Comparison of ENCODE assay signal across 1 cellular context in the genomic region with DNA sequence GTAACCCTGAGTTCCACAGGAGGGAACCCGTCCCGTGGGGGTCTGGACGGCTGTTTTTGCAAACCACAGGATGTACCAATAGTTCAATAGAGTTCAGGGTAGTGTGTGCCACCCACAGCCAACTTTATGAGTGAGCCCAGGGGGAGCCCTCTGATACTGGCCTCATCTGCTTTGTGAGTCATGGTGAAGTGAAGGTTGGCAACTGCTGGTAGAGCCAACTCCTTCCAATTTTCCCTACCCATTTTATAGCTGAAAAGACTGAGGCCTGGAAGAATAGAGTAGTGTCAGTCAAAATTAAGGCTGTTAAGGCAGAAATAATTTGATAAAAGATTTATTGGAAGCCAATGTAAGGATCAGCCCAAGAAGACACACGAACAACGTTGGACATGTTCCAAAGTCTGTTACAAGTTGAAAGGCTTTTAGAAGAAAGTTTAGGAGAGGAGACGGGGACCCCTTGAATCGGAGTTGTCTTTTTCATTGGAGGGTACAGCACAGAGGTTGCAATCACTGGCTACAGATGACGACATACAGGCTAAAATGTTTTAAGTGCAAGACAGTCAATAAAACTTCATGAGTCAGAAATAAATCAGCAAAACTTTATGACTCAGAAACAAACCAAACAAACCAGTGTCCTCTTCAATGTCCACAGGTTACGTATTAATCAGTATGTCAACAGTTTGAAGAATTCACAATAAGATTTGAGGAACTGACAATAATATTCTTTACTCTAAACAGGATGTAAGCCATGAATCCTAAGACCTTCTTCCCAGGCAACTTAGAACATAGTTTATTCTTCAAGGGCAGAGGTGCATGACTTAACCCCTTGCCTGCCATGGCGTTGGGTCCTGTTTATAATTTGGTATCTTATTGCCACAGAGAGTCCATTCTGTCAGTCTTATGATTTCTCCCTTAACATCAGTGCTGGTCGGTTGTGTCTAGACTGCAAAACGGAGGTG.
TF ChIP-seq lines count a peak whose summit lies in the region.

No MANE protein-coding gene starts in this region.

TF ChIP-seq in HepG2, 621 proteins besides CTCF, POLR2A, EP300 and RAD21 (continued from another document and continues in another):
- TF ChIP-seq, protein P1, sequence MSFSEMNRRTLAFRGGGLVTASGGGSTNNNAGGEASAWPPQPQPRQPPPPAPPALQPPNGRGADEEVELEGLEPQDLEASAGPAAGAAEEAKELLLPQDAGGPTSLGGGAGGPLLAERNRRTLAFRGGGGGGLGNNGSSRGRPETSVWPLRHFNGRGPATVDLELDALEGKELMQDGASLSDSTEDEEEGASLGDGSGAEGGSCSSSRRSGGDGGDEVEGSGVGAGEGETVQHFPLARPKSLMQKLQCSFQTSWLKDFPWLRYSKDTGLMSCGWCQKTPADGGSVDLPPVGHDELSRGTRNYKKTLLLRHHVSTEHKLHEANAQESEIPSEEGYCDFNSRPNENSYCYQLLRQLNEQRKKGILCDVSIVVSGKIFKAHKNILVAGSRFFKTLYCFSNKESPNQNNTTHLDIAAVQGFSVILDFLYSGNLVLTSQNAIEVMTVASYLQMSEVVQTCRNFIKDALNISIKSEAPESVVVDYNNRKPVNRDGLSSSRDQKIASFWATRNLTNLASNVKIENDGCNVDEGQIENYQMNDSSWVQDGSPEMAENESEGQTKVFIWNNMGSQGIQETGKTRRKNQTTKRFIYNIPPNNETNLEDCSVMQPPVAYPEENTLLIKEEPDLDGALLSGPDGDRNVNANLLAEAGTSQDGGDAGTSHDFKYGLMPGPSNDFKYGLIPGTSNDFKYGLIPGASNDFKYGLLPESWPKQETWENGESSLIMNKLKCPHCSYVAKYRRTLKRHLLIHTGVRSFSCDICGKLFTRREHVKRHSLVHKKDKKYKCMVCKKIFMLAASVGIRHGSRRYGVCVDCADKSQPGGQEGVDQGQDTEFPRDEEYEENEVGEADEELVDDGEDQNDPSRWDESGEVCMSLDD (CRISPR knock-in tag; IDR thresholded peaks at IDR 0.05; ENCODE audit: borderline replicate concordance) = no peak
- TF ChIP-seq ZNF557 (CRISPR knock-in tag; IDR thresholded peaks at IDR 0.05) = no peak
- TF ChIP-seq ARNT (IDR thresholded peaks at IDR 0.05) = no peak
- peak; percentile 88 for TF ChIP-seq GATAD2A (CRISPR knock-in tag; IDR thresholded peaks at IDR 0.05)
- TF ChIP-seq, protein P2, sequence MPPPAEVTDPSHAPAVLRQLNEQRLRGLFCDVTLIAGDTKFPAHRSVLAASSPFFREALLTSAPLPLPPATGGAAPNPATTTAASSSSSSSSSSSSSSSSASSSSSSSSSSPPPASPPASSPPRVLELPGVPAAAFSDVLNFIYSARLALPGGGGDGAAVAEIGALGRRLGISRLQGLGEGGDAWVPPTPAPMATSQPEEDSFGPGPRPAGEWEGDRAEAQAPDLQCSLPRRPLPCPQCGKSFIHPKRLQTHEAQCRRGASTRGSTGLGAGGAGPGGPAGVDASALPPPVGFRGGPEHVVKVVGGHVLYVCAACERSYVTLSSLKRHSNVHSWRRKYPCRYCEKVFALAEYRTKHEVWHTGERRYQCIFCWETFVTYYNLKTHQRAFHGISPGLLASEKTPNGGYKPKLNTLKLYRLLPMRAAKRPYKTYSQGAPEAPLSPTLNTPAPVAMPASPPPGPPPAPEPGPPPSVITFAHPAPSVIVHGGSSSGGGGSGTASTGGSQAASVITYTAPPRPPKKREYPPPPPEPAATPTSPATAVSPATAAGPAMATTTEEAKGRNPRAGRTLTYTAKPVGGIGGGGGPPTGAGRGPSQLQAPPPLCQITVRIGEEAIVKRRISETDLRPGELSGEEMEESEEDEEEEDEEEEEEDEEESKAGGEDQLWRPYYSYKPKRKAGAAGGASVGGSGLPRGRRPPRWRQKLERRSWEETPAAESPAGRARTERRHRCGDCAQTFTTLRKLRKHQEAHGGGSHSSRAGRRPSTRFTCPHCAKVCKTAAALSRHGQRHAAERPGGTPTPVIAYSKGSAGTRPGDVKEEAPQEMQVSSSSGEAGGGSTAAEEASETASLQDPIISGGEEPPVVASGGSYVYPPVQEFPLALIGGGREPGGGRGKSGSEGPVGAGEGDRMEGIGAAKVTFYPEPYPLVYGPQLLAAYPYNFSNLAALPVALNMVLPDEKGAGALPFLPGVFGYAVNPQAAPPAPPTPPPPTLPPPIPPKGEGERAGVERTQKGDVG (CRISPR knock-in tag; IDR thresholded peaks at IDR 0.05; ENCODE audit: borderline replicate concordance) = no peak
- TF ChIP-seq ATF7-NPFF (CRISPR knock-in tag; IDR thresholded peaks at IDR 0.05; ENCODE audit: low read depth) = no peak
- 0 out of 2 replicates have a peak, but pooled peaks have one; percentile 3 for TF ChIP-seq SRY (CRISPR knock-in tag; IDR thresholded peaks at IDR 0.05)
- no peak for TF ChIP-seq SSRP1 (CRISPR knock-in tag; IDR thresholded peaks at IDR 0.05)
- TF ChIP-seq, protein P3, sequence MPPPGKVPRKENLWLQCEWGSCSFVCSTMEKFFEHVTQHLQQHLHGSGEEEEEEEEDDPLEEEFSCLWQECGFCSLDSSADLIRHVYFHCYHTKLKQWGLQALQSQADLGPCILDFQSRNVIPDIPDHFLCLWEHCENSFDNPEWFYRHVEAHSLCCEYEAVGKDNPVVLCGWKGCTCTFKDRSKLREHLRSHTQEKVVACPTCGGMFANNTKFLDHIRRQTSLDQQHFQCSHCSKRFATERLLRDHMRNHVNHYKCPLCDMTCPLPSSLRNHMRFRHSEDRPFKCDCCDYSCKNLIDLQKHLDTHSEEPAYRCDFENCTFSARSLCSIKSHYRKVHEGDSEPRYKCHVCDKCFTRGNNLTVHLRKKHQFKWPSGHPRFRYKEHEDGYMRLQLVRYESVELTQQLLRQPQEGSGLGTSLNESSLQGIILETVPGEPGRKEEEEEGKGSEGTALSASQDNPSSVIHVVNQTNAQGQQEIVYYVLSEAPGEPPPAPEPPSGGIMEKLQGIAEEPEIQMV (CRISPR knock-in tag; IDR thresholded peaks at IDR 0.05; ENCODE audit: low read depth) = no peak
- no peak for TF ChIP-seq ZNF816 (CRISPR knock-in tag; IDR thresholded peaks at IDR 0.05; ENCODE audit: borderline replicate concordance)
- no peak for TF ChIP-seq ZNF180 (CRISPR knock-in tag; IDR thresholded peaks at IDR 0.05; ENCODE audit: borderline replicate concordance, low read depth)
- TF ChIP-seq ZNF564 (CRISPR knock-in tag; IDR thresholded peaks at IDR 0.05) = no peak
- no peak for TF ChIP-seq REPIN1 (CRISPR knock-in tag; IDR thresholded peaks at IDR 0.05; ENCODE audit: borderline replicate concordance, low read depth)
- no peak for TF ChIP-seq RNF2 (conservative IDR thresholded peaks at IDR 0.05; ENCODE audit: low read depth)
- TF ChIP-seq FOSL1 (CRISPR knock-in tag; IDR thresholded peaks at IDR 0.05; ENCODE audit: borderline replicate concordance) = peak; percentile 85; the same call in 1 of the 2 replicates
- TF ChIP-seq, protein P4, sequence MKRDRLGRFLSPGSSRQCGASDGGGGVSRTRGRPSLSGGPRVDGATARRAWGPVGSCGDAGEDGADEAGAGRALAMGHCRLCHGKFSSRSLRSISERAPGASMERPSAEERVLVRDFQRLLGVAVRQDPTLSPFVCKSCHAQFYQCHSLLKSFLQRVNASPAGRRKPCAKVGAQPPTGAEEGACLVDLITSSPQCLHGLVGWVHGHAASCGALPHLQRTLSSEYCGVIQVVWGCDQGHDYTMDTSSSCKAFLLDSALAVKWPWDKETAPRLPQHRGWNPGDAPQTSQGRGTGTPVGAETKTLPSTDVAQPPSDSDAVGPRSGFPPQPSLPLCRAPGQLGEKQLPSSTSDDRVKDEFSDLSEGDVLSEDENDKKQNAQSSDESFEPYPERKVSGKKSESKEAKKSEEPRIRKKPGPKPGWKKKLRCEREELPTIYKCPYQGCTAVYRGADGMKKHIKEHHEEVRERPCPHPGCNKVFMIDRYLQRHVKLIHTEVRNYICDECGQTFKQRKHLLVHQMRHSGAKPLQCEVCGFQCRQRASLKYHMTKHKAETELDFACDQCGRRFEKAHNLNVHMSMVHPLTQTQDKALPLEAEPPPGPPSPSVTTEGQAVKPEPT (CRISPR knock-in tag; IDR thresholded peaks at IDR 0.05; ENCODE audit: low read depth) = no peak
- TF ChIP-seq, protein P5, sequence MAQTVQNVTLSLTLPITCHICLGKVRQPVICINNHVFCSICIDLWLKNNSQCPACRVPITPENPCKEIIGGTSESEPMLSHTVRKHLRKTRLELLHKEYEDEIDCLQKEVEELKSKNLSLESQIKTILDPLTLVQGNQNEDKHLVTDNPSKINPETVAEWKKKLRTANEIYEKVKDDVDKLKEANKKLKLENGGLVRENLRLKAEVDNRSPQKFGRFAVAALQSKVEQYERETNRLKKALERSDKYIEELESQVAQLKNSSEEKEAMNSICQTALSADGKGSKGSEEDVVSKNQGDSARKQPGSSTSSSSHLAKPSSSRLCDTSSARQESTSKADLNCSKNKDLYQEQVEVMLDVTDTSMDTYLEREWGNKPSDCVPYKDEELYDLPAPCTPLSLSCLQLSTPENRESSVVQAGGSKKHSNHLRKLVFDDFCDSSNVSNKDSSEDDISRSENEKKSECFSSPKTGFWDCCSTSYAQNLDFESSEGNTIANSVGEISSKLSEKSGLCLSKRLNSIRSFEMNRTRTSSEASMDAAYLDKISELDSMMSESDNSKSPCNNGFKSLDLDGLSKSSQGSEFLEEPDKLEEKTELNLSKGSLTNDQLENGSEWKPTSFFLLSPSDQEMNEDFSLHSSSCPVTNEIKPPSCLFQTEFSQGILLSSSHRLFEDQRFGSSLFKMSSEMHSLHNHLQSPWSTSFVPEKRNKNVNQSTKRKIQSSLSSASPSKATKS (CRISPR knock-in tag; IDR thresholded peaks at IDR 0.05) = no peak
- TF ChIP-seq ZMYM3 (CRISPR knock-in tag; IDR thresholded peaks at IDR 0.05) = peak; percentile 29; the same call in 1 of the 2 replicates
- TF ChIP-seq MXI1 (IDR thresholded peaks at IDR 0.05; ENCODE audit: borderline replicate concordance, low read depth, low read length) = no peak
- TF ChIP-seq, protein P6, sequence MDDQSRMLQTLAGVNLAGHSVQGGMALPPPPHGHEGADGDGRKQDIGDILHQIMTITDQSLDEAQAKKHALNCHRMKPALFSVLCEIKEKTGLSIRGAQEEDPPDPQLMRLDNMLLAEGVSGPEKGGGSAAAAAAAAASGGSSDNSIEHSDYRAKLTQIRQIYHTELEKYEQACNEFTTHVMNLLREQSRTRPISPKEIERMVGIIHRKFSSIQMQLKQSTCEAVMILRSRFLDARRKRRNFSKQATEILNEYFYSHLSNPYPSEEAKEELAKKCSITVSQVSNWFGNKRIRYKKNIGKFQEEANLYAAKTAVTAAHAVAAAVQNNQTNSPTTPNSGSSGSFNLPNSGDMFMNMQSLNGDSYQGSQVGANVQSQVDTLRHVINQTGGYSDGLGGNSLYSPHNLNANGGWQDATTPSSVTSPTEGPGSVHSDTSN (CRISPR knock-in tag; IDR thresholded peaks at IDR 0.05; ENCODE audit: borderline replicate concordance) = no peak
- TF ChIP-seq NFKBIZ (CRISPR knock-in tag; IDR thresholded peaks at IDR 0.05) = 0 out of 2 replicates have a peak, but pooled peaks have one; percentile 33
- no peak for TF ChIP-seq XBP1 (CRISPR knock-in tag; IDR thresholded peaks at IDR 0.05)
- no peak for TF ChIP-seq KAT7 (CRISPR knock-in tag; IDR thresholded peaks at IDR 0.05; ENCODE audit: borderline replicate concordance)
- TF ChIP-seq, protein P7, sequence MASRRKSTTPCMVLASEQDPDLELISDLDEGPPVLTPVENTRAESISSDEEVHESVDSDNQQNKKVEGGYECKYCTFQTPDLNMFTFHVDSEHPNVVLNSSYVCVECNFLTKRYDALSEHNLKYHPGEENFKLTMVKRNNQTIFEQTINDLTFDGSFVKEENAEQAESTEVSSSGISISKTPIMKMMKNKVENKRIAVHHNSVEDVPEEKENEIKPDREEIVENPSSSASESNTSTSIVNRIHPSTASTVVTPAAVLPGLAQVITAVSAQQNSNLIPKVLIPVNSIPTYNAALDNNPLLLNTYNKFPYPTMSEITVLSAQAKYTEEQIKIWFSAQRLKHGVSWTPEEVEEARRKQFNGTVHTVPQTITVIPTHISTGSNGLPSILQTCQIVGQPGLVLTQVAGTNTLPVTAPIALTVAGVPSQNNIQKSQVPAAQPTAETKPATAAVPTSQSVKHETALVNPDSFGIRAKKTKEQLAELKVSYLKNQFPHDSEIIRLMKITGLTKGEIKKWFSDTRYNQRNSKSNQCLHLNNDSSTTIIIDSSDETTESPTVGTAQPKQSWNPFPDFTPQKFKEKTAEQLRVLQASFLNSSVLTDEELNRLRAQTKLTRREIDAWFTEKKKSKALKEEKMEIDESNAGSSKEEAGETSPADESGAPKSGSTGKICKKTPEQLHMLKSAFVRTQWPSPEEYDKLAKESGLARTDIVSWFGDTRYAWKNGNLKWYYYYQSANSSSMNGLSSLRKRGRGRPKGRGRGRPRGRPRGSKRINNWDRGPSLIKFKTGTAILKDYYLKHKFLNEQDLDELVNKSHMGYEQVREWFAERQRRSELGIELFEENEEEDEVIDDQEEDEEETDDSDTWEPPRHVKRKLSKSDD (CRISPR knock-in tag; IDR thresholded peaks at IDR 0.05; ENCODE audit: low read depth) = no peak
- TF ChIP-seq ZNF775 (CRISPR knock-in tag; IDR thresholded peaks at IDR 0.05; ENCODE audit: borderline replicate concordance) = no peak
- TF ChIP-seq ZNF549 (CRISPR knock-in tag; IDR thresholded peaks at IDR 0.05) = no peak
- TF ChIP-seq ZSCAN20 (CRISPR knock-in tag; IDR thresholded peaks at IDR 0.05; ENCODE audit: borderline replicate concordance) = no peak
- 0 out of 2 replicates have a peak, but pooled peaks have one; percentile 42 for TF ChIP-seq RFXANK (CRISPR knock-in tag; IDR thresholded peaks at IDR 0.05)
- TF ChIP-seq MAF1 (CRISPR knock-in tag; IDR thresholded peaks at IDR 0.05; ENCODE audit: borderline replicate concordance) = no peak
- TF ChIP-seq, protein P8, sequence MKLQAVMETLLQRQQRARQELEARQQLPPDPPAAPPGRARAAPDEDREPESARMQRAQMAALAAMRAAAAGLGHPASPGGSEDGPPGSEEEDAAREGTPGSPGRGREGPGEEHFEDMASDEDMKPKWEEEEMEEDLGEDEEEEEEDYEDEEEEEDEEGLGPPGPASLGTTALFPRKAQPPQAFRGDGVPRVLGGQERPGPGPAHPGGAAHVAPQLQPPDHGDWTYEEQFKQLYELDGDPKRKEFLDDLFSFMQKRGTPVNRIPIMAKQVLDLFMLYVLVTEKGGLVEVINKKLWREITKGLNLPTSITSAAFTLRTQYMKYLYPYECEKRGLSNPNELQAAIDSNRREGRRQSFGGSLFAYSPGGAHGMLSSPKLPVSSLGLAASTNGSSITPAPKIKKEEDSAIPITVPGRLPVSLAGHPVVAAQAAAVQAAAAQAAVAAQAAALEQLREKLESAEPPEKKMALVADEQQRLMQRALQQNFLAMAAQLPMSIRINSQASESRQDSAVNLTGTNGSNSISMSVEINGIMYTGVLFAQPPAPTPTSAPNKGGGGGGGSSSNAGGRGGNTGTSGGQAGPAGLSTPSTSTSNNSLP (IDR thresholded peaks at IDR 0.05; ENCODE audit: low read depth, low read length) = peak; percentile 93
- TF ChIP-seq ZNF441 (CRISPR knock-in tag; IDR thresholded peaks at IDR 0.05; ENCODE audit: borderline replicate concordance) = no peak
